In genomic region chrX:78595901-78596502, GRCh38 we compare ENCODE assay signal across 10 cellular contexts.
A peak's percentile ranks its signal among the peaks of the same experiment; 100 is the strongest.
DNase-seq lines count a peak whose midpoint lies in the region; ATAC-seq and TF ChIP-seq lines count a peak whose summit lies in the region.
"Had no signal": no experiment of that assay in that cellular context is flagged by ENCODE, and none has a peak within 500 bp of the region (broad histone marks: within the 10 kb centered on the region; RNA-seq: fewer than 3 reads in every experiment).

No MANE protein-coding gene starts in this region.

- in situ Hi-C loops in KBM-7 (cut with MboI; ENCODE audit: low pct_unique_long_range_greater_than_20kb, low sequenced_read_pairs): no loop called here
- in situ Hi-C loops in astrocyte of the spinal cord (cut with HindIII; ENCODE audit: low sequenced_read_pairs): no loop called here

- intact Hi-C loops in aorta (cut with DNase I): no loop called here

- H3K4me3 ChIP-seq in astrocyte of the spinal cord (ENCODE audit: low read depth, low read length): no peak overlapping the region
- H3K4me3 ChIP-seq in aorta (ENCODE audit: low read length in 2 of 2): no peak overlapping the region

- peak; percentile 17 for TF ChIP-seq CTCF in astrocyte of the spinal cord (IDR thresholded peaks at IDR 0.05; ENCODE audit: low read depth, low read length)

- ATAC-seq in esophagus mucosa: no peak
- no peak for ATAC-seq in aorta (ENCODE audit: low FRiP score)
- no peak for ATAC-seq in HG03571 (IDR thresholded peaks at IDR 0.05; ENCODE audit: unreplicated experiment)

- H3K27ac ChIP-seq in aorta (ENCODE audit: low read depth in 1 of 2, low read length in 2 of 2): no peak overlapping the region
- H3K27ac ChIP-seq: VCaP had no signal

- WGBS in aorta, 2 donors: 27 to 53% methylated on average over 3 of the region's 3 CpGs

- DNase-seq in GDM1 (lab: John Stamatoyannopoulos, UW) (peak; percentile 26), KBM-7 (peak; percentile 76), astrocyte of the spinal cord (ENCODE audit: low read depth, low spot score) (no peak), myocyte (ENCODE audit: low read depth) (peak; percentile 22), RPMI8226 (no peak), aorta (no peak)
- DNase-seq: DMS153 had no signal

- no peaks in the 10 kb centered on the region for H3K9me3 ChIP-seq in aorta (ENCODE audit: control insufficient read depth, low read length)

- H3K36me3 ChIP-seq in aorta (ENCODE audit: control insufficient read depth in 1 of 2, insufficient read depth in 2 of 2, low read length in 1 of 2): no peaks in the 10 kb centered on the region

- H3K4me1 ChIP-seq in aorta (ENCODE audit: control insufficient read depth in 1 of 2, insufficient read depth in 2 of 2, low read length in 2 of 2): no peaks in the 10 kb centered on the region

- no peaks in the 10 kb centered on the region for H3K27me3 ChIP-seq in aorta (ENCODE audit: control insufficient read depth in 1 of 2, insufficient read depth in 2 of 2, low read length in 1 of 2)

Comparison
In these comparisons a context has a peak if more than half of its experiments do, and no peak if none do; other contexts are left out.
1. DNase-seq: peak in GDM1 (single experiment), KBM-7 (single experiment) and myocyte (single experiment); none in astrocyte of the spinal cord (single experiment), RPMI8226 (single experiment) and aorta (0 of 2).